ENCODE assay signal across 8 cellular contexts in genomic region chr19:32971012-32971595, GRCh38. TPM values are rescaled to one million over a fixed set of nuclear protein-coding genes. Genes with fewer than 3 reads are reported as not detected.
DNase-seq lines count a peak whose midpoint lies in the region; ATAC-seq and TF ChIP-seq lines count a peak whose summit lies in the region.

No MANE protein-coding gene starts in this region.

- no peak overlapping the region for H2BK15ac ChIP-seq in H9 (ENCODE audit: low read depth, low read length)
- H2BK15ac ChIP-seq in mesenchymal stem cell (ENCODE audit: low read depth, poor library complexity, severe bottlenecking), result no peak overlapping the region

- H3K56ac ChIP-seq in H9 (ENCODE audit: insufficient read length, low read depth, low read length), result no peak overlapping the region

- H3K4ac ChIP-seq in H9 (ENCODE audit: low read depth, low read length) (no peak overlapping the region), mesenchymal stem cell (ENCODE audit: low read depth in 1 of 2, low read length in 2 of 2) (peak overlapping the region in 1 of 2 experiments; percentile 24)

- peak overlapping the region; percentile 90 for H3K4me2 ChIP-seq in H9 (ENCODE audit: insufficient read depth, insufficient read length, low read length)
- H3K4me2 ChIP-seq in mesenchymal stem cell (ENCODE audit: low read length, poor library complexity, severe bottlenecking), result peak overlapping the region; percentile 87

- no peak overlapping the region for H3K23ac ChIP-seq in H9 (ENCODE audit: insufficient read length, low read depth, low read length)
- H3K23ac ChIP-seq in mesenchymal stem cell (ENCODE audit: low read length in 2 of 2), result no peak overlapping the region

- H3K18ac ChIP-seq in H9 (ENCODE audit: insufficient read length, low read depth, low read length) (no peak overlapping the region), mesenchymal stem cell (ENCODE audit: low read depth in 1 of 2, low read length in 2 of 2) (no peak overlapping the region)

- peaks cover 14 to 26% of the 10 kb centered on the region in 2 experiments for H3K36me3 ChIP-seq in mesenchymal stem cell (ENCODE audit: control insufficient read depth in 1 of 2, insufficient read depth in 2 of 2, low read depth in 1 of 2, low read length in 2 of 2)

- H3K27ac Mint-ChIP-seq in H9, result peak overlapping the region in 1 of 3 experiments; percentile 92; a peak in 1 of 7 replicates

- ATAC-seq in GM21367 (IDR thresholded peaks at IDR 0.05; ENCODE audit: unreplicated experiment) (no peak), HG02840 (IDR thresholded peaks at IDR 0.05; ENCODE audit: low FRiP score, unreplicated experiment) (no peak), HG03025 (IDR thresholded peaks at IDR 0.05; ENCODE audit: low FRiP score, unreplicated experiment) (no peak)

- H3K36me3 Mint-ChIP-seq in H9 (ENCODE audit: insufficient read depth in 1 of 3, low read depth in 3 of 3), result peaks cover 5 to 27% (median 15%) of the 10 kb centered on the region in 3 experiments

- H3K9me3 ChIP-seq in H9 (ENCODE audit: control insufficient read depth, low read depth, low read length) (no peaks in the 10 kb centered on the region), mesenchymal stem cell (ENCODE audit: control insufficient read depth, low read length) (no peaks in the 10 kb centered on the region)

- H2AK5ac ChIP-seq in H9 (ENCODE audit: insufficient read length, low read length) (no peak overlapping the region), mesenchymal stem cell (ENCODE audit: low read length, severe bottlenecking) (no peak overlapping the region)

- H2AFZ ChIP-seq in H9 (ENCODE audit: low read length), result no peak overlapping the region
- no peak overlapping the region for H2AFZ ChIP-seq in mesenchymal stem cell (ENCODE audit: low read depth, low read length)

- H3K27me3 ChIP-seq in H9 (ENCODE audit: insufficient read depth, low read length), result no peaks in the 10 kb centered on the region
- H3K27me3 ChIP-seq in mesenchymal stem cell (ENCODE audit: control insufficient read depth in 1 of 2, insufficient read depth in 1 of 2, low read length in 2 of 2), result no peaks in the 10 kb centered on the region

- no peaks in the 10 kb centered on the region for H3K27me3 Mint-ChIP-seq in H9 (ENCODE audit: low read depth)

- no peaks in the 10 kb centered on the region for H4K20me1 ChIP-seq in H9 (ENCODE audit: control insufficient read depth, insufficient read depth, insufficient read length)

- H3K4me3 Mint-ChIP-seq in H9, result peak overlapping the region; percentile 99

- no peak overlapping the region for H4K8ac ChIP-seq in H9 (replicated peaks; ENCODE audit: insufficient read length, low read depth, low read length)
- peak overlapping the region; percentile 39 for H4K8ac ChIP-seq in mesenchymal stem cell (ENCODE audit: low read length)

- no peaks in the 10 kb centered on the region; a peak in 1 of 5 replicates for H3K9me3 Mint-ChIP-seq in H9

- H2BK5ac ChIP-seq in H9 (ENCODE audit: insufficient read length, low read length), result no peak overlapping the region
- no peak overlapping the region for H2BK5ac ChIP-seq in mesenchymal stem cell (ENCODE audit: low read depth, low read length, poor library complexity, severe bottlenecking)

- TF ChIP-seq CTCF in 22Rv1 (IDR thresholded peaks at IDR 0.05) (no peak), H9 (conservative IDR thresholded peaks at IDR 0.05) (no peak)

- peaks cover 3% of the 10 kb centered on the region; the same call in 1 of the 2 replicates for H3K79me2 ChIP-seq in H9 (ENCODE audit: insufficient read depth, low read length)

- peaks cover 3% of the 10 kb centered on the region for H3K23me2 ChIP-seq in H9 (ENCODE audit: insufficient read length, low read depth, low read length, poor library complexity, severe bottlenecking)

- WGBS in H9 (ENCODE audit: extremely low coverage, insufficient read length, low lambda C conversion rate), result no CpG with 5 or more reads among the region's 21 CpGs
- WGBS in mesenchymal stem cell, result 51% methylated on average over 21 of the region's 21 CpGs

- H3K4me3 ChIP-seq in mesenchymal stem cell (ENCODE audit: insufficient read depth in 1 of 2, low read depth in 1 of 2, low read length in 2 of 2), result peak overlapping the region; percentile 88

- H3K4me1 Mint-ChIP-seq in H9, result peaks cover 4 to 5% of the 10 kb centered on the region in 2 experiments

- no peak overlapping the region for H2BK20ac ChIP-seq in H9 (ENCODE audit: low read depth, low read length, poor library complexity, severe bottlenecking)

- H3K9ac ChIP-seq in H9 (ENCODE audit: extremely low read depth, insufficient read length, low read length) (peak overlapping the region; percentile 60), mesenchymal stem cell (ENCODE audit: low read length) (peak overlapping the region; percentile 87)

- H3K79me1 ChIP-seq in H9 (ENCODE audit: insufficient read depth, low read depth, low read length, poor library complexity, severe bottlenecking) (no peaks in the 10 kb centered on the region), mesenchymal stem cell (replicated peaks; ENCODE audit: low read length, poor library complexity, severe bottlenecking) (peaks cover 34% of the 10 kb centered on the region)

- H3K27ac ChIP-seq in 22Rv1 (peak overlapping the region; percentile 53), H9 (ENCODE audit: insufficient read length, low read depth, low read length) (no peak overlapping the region), mesenchymal stem cell (ENCODE audit: low read length, poor library complexity, severe bottlenecking) (no peak overlapping the region)

- no peaks in the 10 kb centered on the region for H3K4me1 ChIP-seq in H9 (ENCODE audit: insufficient read depth, low read length)
- H3K4me1 ChIP-seq in mesenchymal stem cell (ENCODE audit: control insufficient read depth, insufficient read depth, low read depth, low read length), result peaks cover 20% of the 10 kb centered on the region

- H2BK12ac ChIP-seq in H9 (ENCODE audit: insufficient read length, low read depth, low read length) (no peak overlapping the region), mesenchymal stem cell (ENCODE audit: low read length in 2 of 2) (no peak overlapping the region)

- H3T11ph ChIP-seq in H9 (ENCODE audit: low read length), result no peak overlapping the region

- H4K5ac ChIP-seq in H9 (ENCODE audit: insufficient read length, low read depth, low read length), result no peak overlapping the region

- H3K14ac ChIP-seq in H9 (ENCODE audit: insufficient read depth, low read length) (no peak overlapping the region), mesenchymal stem cell (ENCODE audit: low read length in 2 of 2) (no peak overlapping the region)

- DNase-seq in H9 (no peak), astrocyte of the hippocampus (ENCODE audit: low read depth, low spot score) (peak; percentile 2), mesenchymal stem cell (no peak), T1000 (lab: John Stamatoyannopoulos, UW) (no peak)

- H2BK120ac ChIP-seq in H9 (ENCODE audit: low read depth, low read length, poor library complexity, severe bottlenecking) (no peak overlapping the region), mesenchymal stem cell (ENCODE audit: low read depth, low read length) (no peak overlapping the region)

- H4K91ac ChIP-seq in H9 (ENCODE audit: insufficient read length, low read depth, low read length) (no peak overlapping the region), mesenchymal stem cell (ENCODE audit: low read length) (no peak overlapping the region)

RNA-seq across cellular contexts. Expression of gene CEP89, which starts 0.7 kb away (rescaled TPM):
- total RNA-seq in H9 (2021), result 21.4 and 22.1 TPM in 2 replicates
- 27.2 TPM for polyA plus RNA-seq in mesenchymal stem cell (2013, experiment 1 of 2)
- 28.7 TPM for polyA plus RNA-seq in mesenchymal stem cell (2013, experiment 2 of 2)

RNA-seq across cellular contexts. Expression of gene FAAP24, which starts 0.9 kb away (rescaled TPM):
- total RNA-seq in H9 (2021), result 6.0 and 7.2 TPM in 2 replicates
- 3.3 TPM for polyA plus RNA-seq in mesenchymal stem cell (2013, experiment 1 of 2)
- 3.2 TPM for polyA plus RNA-seq in mesenchymal stem cell (2013, experiment 2 of 2)
